In the genomic region with DNA sequence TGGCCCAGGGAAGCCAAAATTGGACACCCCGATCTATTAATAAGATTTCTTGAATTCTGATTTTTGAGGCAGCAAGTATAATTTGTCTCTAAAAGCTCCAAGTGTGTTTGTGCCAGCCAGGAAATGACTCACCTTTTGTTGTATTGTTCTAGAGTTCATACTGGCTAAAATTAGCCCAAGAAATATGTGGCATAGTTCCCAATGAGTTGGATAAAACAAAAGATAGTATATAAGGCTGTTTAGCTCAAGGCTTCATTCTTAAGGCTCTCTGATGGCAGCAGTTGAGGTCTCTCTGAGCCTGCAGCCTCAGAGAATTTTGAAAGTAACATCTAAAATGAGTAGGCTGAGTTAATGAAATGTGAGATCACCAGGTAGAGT, we compare ENCODE assay signal across 9 cellular contexts. TPM values are rescaled to one million over a fixed set of nuclear protein-coding genes. Genes with fewer than 3 reads are reported as not detected.
DNase-seq lines count a peak whose midpoint lies in the region; ATAC-seq and TF ChIP-seq lines count a peak whose summit lies in the region.
"Had no signal": no experiment of that assay in that cellular context is flagged by ENCODE, and none has a peak within 500 bp of the region (broad histone marks: within the 10 kb centered on the region; RNA-seq: fewer than 3 reads in every experiment).

No MANE protein-coding gene starts in this region.

- H3K9me3 ChIP-seq in T-helper 17 cell (ENCODE audit: control insufficient read depth, low read length, poor library complexity, severe bottlenecking) (no peaks in the 10 kb centered on the region), skeletal muscle tissue (ENCODE audit: control insufficient read depth in 3 of 3, low read length in 3 of 3) (no peaks in the 10 kb centered on the region)
- no peaks in the 10 kb centered on the region for H3K9me3 ChIP-seq in effector memory CD4-positive, alpha-beta T cell (ENCODE audit: control insufficient read depth, low read length)

- peaks cover 13% of the 10 kb centered on the region for H3K36me3 Mint-ChIP-seq in T-helper 17 cell (ENCODE audit: low read depth)

- peaks cover 5% of the 10 kb centered on the region for H3K4me1 Mint-ChIP-seq in T-helper 17 cell

- peak; percentile 85 for DNase-seq in HCEC 1CT
- DNase-seq in T-helper 17 cell, result no peak
- peak; percentile 85 to 93 for DNase-seq in foreskin fibroblast
- DNase-seq in NCI-H187 treated with DMSO at 0.1 percent for 48 hours (lab: John Stamatoyannopoulos, UW), result no peak
- DNase-seq in effector memory CD4-positive, alpha-beta T cell, result no peak
- DNase-seq: activated naive CD8-positive, alpha-beta T cell treated with anti-CD3 and anti-CD28 coated beads, Interleukin-2, amount 10 ng/mL, durations not matched to agents 7 days and 5 days; NCI-H2171 treated with DMSO at 0.1 percent for 48 hours had no signal

- peak overlapping the region in 1 of 3 donors; percentile 58 for H3K9ac ChIP-seq in skeletal muscle tissue (ENCODE audit: low read depth in 1 of 3, low read length in 3 of 3)

- ATAC-seq in T-helper 17 cell, result no peak
- ATAC-seq in GM21526 (IDR thresholded peaks at IDR 0.05; ENCODE audit: low FRiP score, unreplicated experiment), result no peak

- H3K4me1 ChIP-seq in skeletal muscle tissue (ENCODE audit: control insufficient read depth in 3 of 3, insufficient read depth in 3 of 3, low read length in 3 of 3), result peaks cover 7 to 24% (median 11%) of the 10 kb centered on the region in 3 donors
- no peaks in the 10 kb centered on the region for H3K4me1 ChIP-seq in effector memory CD4-positive, alpha-beta T cell (ENCODE audit: control insufficient read depth, insufficient read depth, low read length, poor library complexity, severe bottlenecking)

- no peaks in the 10 kb centered on the region for H3K27me3 Mint-ChIP-seq in T-helper 17 cell
- H3K27me3 Mint-ChIP-seq: activated naive CD8-positive, alpha-beta T cell treated with anti-CD3 and anti-CD28 coated beads, Interleukin-2, amount 10 ng/mL, durations not matched to agents 7 days and 5 days had no signal

- peaks cover 13 to 59% (median 52%) of the 10 kb centered on the region in 3 donors for H3K36me3 ChIP-seq in skeletal muscle tissue (ENCODE audit: control insufficient read depth in 3 of 3, insufficient read depth in 3 of 3, low read length in 3 of 3)
- peaks cover 78% of the 10 kb centered on the region for H3K36me3 ChIP-seq in effector memory CD4-positive, alpha-beta T cell (ENCODE audit: control insufficient read depth, insufficient read depth, low read length)

- H3K4me3 ChIP-seq in foreskin fibroblast (ENCODE audit: low read depth in 1 of 2, low read length in 2 of 2), result no peak overlapping the region
- H3K4me3 ChIP-seq in skeletal muscle tissue (ENCODE audit: low read length in 3 of 3), result peak overlapping the region in 1 of 3 donors; percentile 21
- H3K4me3 ChIP-seq in effector memory CD4-positive, alpha-beta T cell (ENCODE audit: insufficient read depth, low read depth, low read length, poor library complexity, severe bottlenecking), result no peak overlapping the region

- no peak overlapping the region for H3K4me3 Mint-ChIP-seq in T-helper 17 cell
- H3K4me3 Mint-ChIP-seq: activated naive CD8-positive, alpha-beta T cell treated with anti-CD3 and anti-CD28 coated beads, Interleukin-2, amount 10 ng/mL, durations not matched to agents 7 days and 5 days had no signal

- H3K27ac ChIP-seq in skeletal muscle tissue (ENCODE audit: low read depth, low read length), result peak overlapping the region; percentile 78
- no peak overlapping the region for H3K27ac ChIP-seq in effector memory CD4-positive, alpha-beta T cell (ENCODE audit: insufficient read depth, low read length, poor library complexity, severe bottlenecking)

- peak overlapping the region; percentile 56 for H3K27ac Mint-ChIP-seq in T-helper 17 cell
- H3K27ac Mint-ChIP-seq: activated naive CD8-positive, alpha-beta T cell treated with anti-CD3 and anti-CD28 coated beads, Interleukin-2, amount 10 ng/mL, durations not matched to agents 7 days and 5 days had no signal

- no peaks in the 10 kb centered on the region for H3K27me3 ChIP-seq in skeletal muscle tissue (ENCODE audit: control insufficient read depth in 3 of 3, insufficient read depth in 3 of 3, low read length in 3 of 3)
- no peaks in the 10 kb centered on the region for H3K27me3 ChIP-seq in effector memory CD4-positive, alpha-beta T cell (replicated peaks; ENCODE audit: control insufficient read depth, insufficient read depth, low read length, poor library complexity, severe bottlenecking)

- no peak for TF ChIP-seq CTCF in foreskin fibroblast (IDR thresholded peaks at IDR 0.05; ENCODE audit: low read depth, low read length)

RNA-seq across cellular contexts. Expression of a gene that starts 21.6 kb away (rescaled TPM):
- 10 to 100 TPM; 31.9 to 40.8 TPM for total RNA-seq in T-helper 17 cell
- 14.1 TPM for total RNA-seq in skeletal muscle tissue

RNA-seq across cellular contexts. Expression of a gene that starts 21.7 kb away (rescaled TPM):
- total RNA-seq in T-helper 17 cell, result 1 to 10 TPM; 1.4 to 2.0 TPM
- 6.3 TPM for total RNA-seq in skeletal muscle tissue

Comparison
In these comparisons a context has a peak if more than half of its experiments do, and no peak if none do; other contexts are left out.
1. DNase-seq: peak in HCEC 1CT (single experiment) and foreskin fibroblast (2 of 2); none in T-helper 17 cell (0 of 3), NCI-H187 treated with DMSO at 0.1 percent for 48 hours (single experiment) and effector memory CD4-positive, alpha-beta T cell (0 of 3).